ENCODE assay signal across 1 cellular context in genomic region chr10:1683649-1684048, GRCh38.
TF ChIP-seq lines count a peak whose summit lies in the region.

No MANE protein-coding gene starts in this region.

TF ChIP-seq in GM12878, 131 proteins besides CTCF, POLR2A, EP300 and RAD21 (continued from another document):
- TF ChIP-seq, protein P1, sequence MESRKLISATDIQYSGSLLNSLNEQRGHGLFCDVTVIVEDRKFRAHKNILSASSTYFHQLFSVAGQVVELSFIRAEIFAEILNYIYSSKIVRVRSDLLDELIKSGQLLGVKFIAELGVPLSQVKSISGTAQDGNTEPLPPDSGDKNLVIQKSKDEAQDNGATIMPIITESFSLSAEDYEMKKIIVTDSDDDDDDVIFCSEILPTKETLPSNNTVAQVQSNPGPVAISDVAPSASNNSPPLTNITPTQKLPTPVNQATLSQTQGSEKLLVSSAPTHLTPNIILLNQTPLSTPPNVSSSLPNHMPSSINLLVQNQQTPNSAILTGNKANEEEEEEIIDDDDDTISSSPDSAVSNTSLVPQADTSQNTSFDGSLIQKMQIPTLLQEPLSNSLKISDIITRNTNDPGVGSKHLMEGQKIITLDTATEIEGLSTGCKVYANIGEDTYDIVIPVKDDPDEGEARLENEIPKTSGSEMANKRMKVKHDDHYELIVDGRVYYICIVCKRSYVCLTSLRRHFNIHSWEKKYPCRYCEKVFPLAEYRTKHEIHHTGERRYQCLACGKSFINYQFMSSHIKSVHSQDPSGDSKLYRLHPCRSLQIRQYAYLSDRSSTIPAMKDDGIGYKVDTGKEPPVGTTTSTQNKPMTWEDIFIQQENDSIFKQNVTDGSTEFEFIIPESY (IDR thresholded peaks at IDR 0.05): no peak
